Comparison of ENCODE assay signal across 20 cellular contexts in the genomic region with DNA sequence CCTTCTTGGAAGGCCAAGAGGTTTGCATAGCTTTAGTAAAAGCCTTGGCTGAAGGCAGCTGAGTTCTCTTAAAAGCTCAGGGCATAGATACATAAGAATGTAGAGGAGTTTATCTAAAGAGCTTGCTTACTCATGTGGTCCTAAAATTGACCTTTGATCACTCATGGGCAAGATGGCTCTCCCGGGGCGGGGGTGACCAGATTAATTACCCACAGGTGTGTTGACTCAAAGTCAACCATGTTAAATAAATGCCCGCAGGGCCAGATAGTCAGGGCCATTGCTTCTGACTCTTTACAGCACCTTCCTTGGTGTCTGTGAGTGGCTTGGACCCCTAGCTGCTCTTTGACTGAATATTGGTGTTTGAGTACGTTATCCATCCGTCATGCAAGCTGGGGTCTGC. TPM values are rescaled to one million over a fixed set of nuclear protein-coding genes. Genes with fewer than 3 reads are reported as not detected.
DNase-seq lines count a peak whose midpoint lies in the region; ATAC-seq lines count a peak whose summit lies in the region.
"Had no signal": no experiment of that assay in that cellular context is flagged by ENCODE, and none has a peak within 500 bp of the region (broad histone marks: within the 10 kb centered on the region; RNA-seq: fewer than 3 reads in every experiment).

No MANE protein-coding gene starts in this region.

- H3K4me3 ChIP-seq in SJCRH30 = no peak overlapping the region
- H3K4me3 ChIP-seq: BLaER1 had no signal

- H3K36me3 ChIP-seq in SJCRH30 = no peaks in the 10 kb centered on the region
- H3K36me3 ChIP-seq: BLaER1 had no signal

- no peak overlapping the region for H3K27ac ChIP-seq in SJCRH30
- H3K27ac ChIP-seq: BLaER1 had no signal

- 0 out of 2 replicates have a peak, but pooled peaks cover 4% of the 10 kb centered on the region for H3K4me1 ChIP-seq in SJCRH30
- H3K4me1 ChIP-seq: BLaER1 had no signal

- intact Hi-C loops in left colon (cut with DNase I, micrococcal nuclease) = no loop called here

- DNase-seq in COLO668 (lab: John Stamatoyannopoulos, UW; ENCODE audit: unreplicated experiment) (peak; percentile 83), DMS53 treated with DMSO at 0.1 percent for 48 hours (lab: John Stamatoyannopoulos, UW; ENCODE audit: unreplicated experiment) (peak; percentile 1), SW480 (ENCODE audit: low spot score) (peak; percentile 3), left colon (no peak), cerebellum (ENCODE audit: low spot score) (no peak), SJCRH30 (no peak)
- DNase-seq: 8988T; CD4-positive, alpha-beta memory T cell; DMS 273 treated with DMSO at 0.1 percent for 48 hours; DMS79; GDM1; GOT3; H7; HFFc6 had no signal

- no peaks in the 10 kb centered on the region; the same call in 1 of the 2 replicates for H3K27me3 ChIP-seq in SJCRH30
- H3K27me3 ChIP-seq: BLaER1 had no signal

- H3K9me3 ChIP-seq in SJCRH30 (replicated peaks) = peaks cover 18% of the 10 kb centered on the region

- ATAC-seq in left colon = peak; percentile 26
- no peak for ATAC-seq in GM18867 (IDR thresholded peaks at IDR 0.05; ENCODE audit: unreplicated experiment)
- ATAC-seq in HG03457 (IDR thresholded peaks at IDR 0.05; ENCODE audit: unreplicated experiment) = no peak
- ATAC-seq: HCT116 had no signal

RNA-seq across cellular contexts. Expression of a gene that starts 33.1 kb away (rescaled TPM):
- total RNA-seq in left colon (1 to 10 TPM; 4.0 to 8.0 TPM), cerebellum (7.3 TPM)
- 31.2 and 34.0 TPM in 2 replicates for total RNA-seq in SJCRH30 (2014; rRNA removed; shearing (Covaris generic))
- total RNA-seq: A673; CD4-positive, alpha-beta memory T cell; Daoy had no signal

Comparison
In these comparisons a context has a peak if more than half of its experiments do, and no peak if none do; other contexts are left out.
1. DNase-seq: peak in COLO668 (single experiment), DMS53 treated with DMSO at 0.1 percent for 48 hours (single experiment) and SW480 (single experiment); none in left colon (0 of 2), cerebellum (single experiment) and SJCRH30 (0 of 2).